Comparison of ENCODE assay signal across 12 cellular contexts in genomic region chr4:7964459-7964858, GRCh38. TPM values are rescaled to one million over a fixed set of nuclear protein-coding genes. Genes with fewer than 3 reads are reported as not detected.
DNase-seq lines count a peak whose midpoint lies in the region; ATAC-seq and TF ChIP-seq lines count a peak whose summit lies in the region.
"Had no signal": no experiment of that assay in that cellular context is flagged by ENCODE, and none has a peak within 500 bp of the region (broad histone marks: within the 10 kb centered on the region; RNA-seq: fewer than 3 reads in every experiment).

No MANE protein-coding gene starts in this region.

- no peaks in the 10 kb centered on the region for H3K36me3 Mint-ChIP-seq in CD4-positive, CD25-positive, alpha-beta regulatory T cell
- no peaks in the 10 kb centered on the region for H3K36me3 Mint-ChIP-seq in activated naive CD4-positive, alpha-beta T cell treated with anti-CD3 and anti-CD28 coated beads, Interleukin-2, amount 10 ng/mL, durations not matched to agents 7 days and 5 days

- DNase-seq in CD4-positive, CD25-positive, alpha-beta regulatory T cell: peak in 1 of 3 donors; percentile 48
- DNase-seq in activated naive CD4-positive, alpha-beta T cell treated with anti-CD3 and anti-CD28 coated beads, Interleukin-2, amount 10 ng/mL, durations not matched to agents 7 days and 5 days: peak; percentile 54
- DNase-seq in osteoblast (ENCODE audit: insufficient read length, low spot score, missing footprints): peak; percentile 79
- no peak for DNase-seq in tibial nerve (ENCODE audit: low spot score in 2 of 2)
- DNase-seq in HuH-7.5 (ENCODE audit: low spot score): no peak
- DNase-seq in NCI-H1694 treated with DMSO at 0.1 percent for 48 hours (lab: John Stamatoyannopoulos, UW): no peak
- DNase-seq: cerebellar nuclear complex, NCI-H1092 treated with DMSO at 0.1 percent for 48 hours, NCI-H82 had no signal

- peak; percentile 50 to 63 for ATAC-seq in CD4-positive, CD25-positive, alpha-beta regulatory T cell (ENCODE audit: low read depth in 2 of 2)
- ATAC-seq in GM19372 (IDR thresholded peaks at IDR 0.05; ENCODE audit: low read depth, unreplicated experiment) (peak; percentile 35), GM19452 (IDR thresholded peaks at IDR 0.05; ENCODE audit: unreplicated experiment) (no peak)

- H2AFZ ChIP-seq in osteoblast (ENCODE audit: low read length): no peak overlapping the region

- H3K27ac ChIP-seq in CD4-positive, CD25-positive, alpha-beta regulatory T cell (ENCODE audit: insufficient read depth, low read length, poor library complexity, severe bottlenecking): peak overlapping the region; percentile 41
- H3K27ac ChIP-seq in osteoblast (ENCODE audit: low read depth, low read length): no peak overlapping the region
- H3K27ac ChIP-seq in tibial nerve: peak overlapping the region in 1 of 4 donors; percentile 46
- H3K27ac ChIP-seq: right atrium auricular region had no signal

- H3K27me3 ChIP-seq in CD4-positive, CD25-positive, alpha-beta regulatory T cell (ENCODE audit: control insufficient read depth, insufficient read depth, low read length): no peaks in the 10 kb centered on the region
- H3K27me3 ChIP-seq in osteoblast (ENCODE audit: insufficient read depth, low read length): no peaks in the 10 kb centered on the region
- no peaks in the 10 kb centered on the region for H3K27me3 ChIP-seq in tibial nerve
- H3K27me3 ChIP-seq: right atrium auricular region had no signal

- H3K36me3 ChIP-seq in CD4-positive, CD25-positive, alpha-beta regulatory T cell (ENCODE audit: control insufficient read depth, insufficient read depth, low read length): no peaks in the 10 kb centered on the region
- H3K36me3 ChIP-seq in osteoblast (ENCODE audit: insufficient read depth, low read length) (no peaks in the 10 kb centered on the region), tibial nerve (no peaks in the 10 kb centered on the region)
- H3K36me3 ChIP-seq: right atrium auricular region had no signal

- H3K4me1 Mint-ChIP-seq in CD4-positive, CD25-positive, alpha-beta regulatory T cell: peaks cover 3 to 36% (median 8%) of the 10 kb centered on the region in 4 donors
- H3K4me1 Mint-ChIP-seq in activated naive CD4-positive, alpha-beta T cell treated with anti-CD3 and anti-CD28 coated beads, Interleukin-2, amount 10 ng/mL, durations not matched to agents 7 days and 5 days: peaks cover 73% of the 10 kb centered on the region

- no peak for TF ChIP-seq CTCF in osteoblast (IDR thresholded peaks at IDR 0.05; ENCODE audit: extremely low read depth, low read depth, low read length)
- TF ChIP-seq CTCF in tibial nerve (IDR thresholded peaks at IDR 0.05): no peak

- no peaks in the 10 kb centered on the region for H3K9me3 Mint-ChIP-seq in CD4-positive, CD25-positive, alpha-beta regulatory T cell
- H3K9me3 Mint-ChIP-seq in activated naive CD4-positive, alpha-beta T cell treated with anti-CD3 and anti-CD28 coated beads, Interleukin-2, amount 10 ng/mL, durations not matched to agents 7 days and 5 days: no peaks in the 10 kb centered on the region

- peaks cover 5% of the 10 kb centered on the region for H3K27me3 Mint-ChIP-seq in CD4-positive, CD25-positive, alpha-beta regulatory T cell
- peaks cover 16% of the 10 kb centered on the region for H3K27me3 Mint-ChIP-seq in activated naive CD4-positive, alpha-beta T cell treated with anti-CD3 and anti-CD28 coated beads, Interleukin-2, amount 10 ng/mL, durations not matched to agents 7 days and 5 days

- H3K79me2 ChIP-seq in osteoblast (ENCODE audit: insufficient read depth, low read length): no peaks in the 10 kb centered on the region

- no peaks in the 10 kb centered on the region for H4K20me1 ChIP-seq in osteoblast (ENCODE audit: insufficient read depth, low read length)

- H3K4me3 ChIP-seq in CD4-positive, CD25-positive, alpha-beta regulatory T cell (ENCODE audit: low read depth, low read length): no peak overlapping the region
- H3K4me3 ChIP-seq in osteoblast (ENCODE audit: insufficient read depth, low read length) (no peak overlapping the region), tibial nerve (no peak overlapping the region)
- H3K4me3 ChIP-seq: right atrium auricular region had no signal

- TF ChIP-seq EP300 in tibial nerve (IDR thresholded peaks at IDR 0.05): no peak

- peaks cover 9% of the 10 kb centered on the region for H3K4me1 ChIP-seq in CD4-positive, CD25-positive, alpha-beta regulatory T cell (ENCODE audit: control insufficient read depth, insufficient read depth, low read length, poor library complexity, severe bottlenecking)
- H3K4me1 ChIP-seq in osteoblast (ENCODE audit: insufficient read depth, low read length): peaks cover 30% of the 10 kb centered on the region
- H3K4me1 ChIP-seq in tibial nerve: peaks cover 0 to 47% (median 13%) of the 10 kb centered on the region in 4 donors

- H3K27ac Mint-ChIP-seq in CD4-positive, CD25-positive, alpha-beta regulatory T cell: peak overlapping the region in 2 of 3 donors; percentile 17 to 67
- peak overlapping the region; percentile 69 for H3K27ac Mint-ChIP-seq in activated naive CD4-positive, alpha-beta T cell treated with anti-CD3 and anti-CD28 coated beads, Interleukin-2, amount 10 ng/mL, durations not matched to agents 7 days and 5 days

- H3K4me2 ChIP-seq in osteoblast (ENCODE audit: insufficient read depth, low read length): no peak overlapping the region

- CTCF ChIA-PET in activated naive CD4-positive, alpha-beta T cell treated with anti-CD3 and anti-CD28 coated beads, Interleukin-2, amount 10 ng/mL, durations not matched to agents 7 days and 5 days (lab: Charles Lee): interaction anchor here (0.8 to 3.4 kb wide), 7 partner anchors 9 to 161 kb away, joined by 3 to 20 read pairs (median 4); partner anchors contain the start of gene AFAP1

- TF ChIP-seq POLR2A in tibial nerve (IDR thresholded peaks at IDR 0.05): no peak

- WGBS in tibial nerve, 2 donors: 75 to 83% methylated on average over 5 of the region's 5 CpGs

- no peak overlapping the region for H3K4me3 Mint-ChIP-seq in CD4-positive, CD25-positive, alpha-beta regulatory T cell
- no peak overlapping the region for H3K4me3 Mint-ChIP-seq in activated naive CD4-positive, alpha-beta T cell treated with anti-CD3 and anti-CD28 coated beads, Interleukin-2, amount 10 ng/mL, durations not matched to agents 7 days and 5 days

- no peaks in the 10 kb centered on the region for H3K9me3 ChIP-seq in CD4-positive, CD25-positive, alpha-beta regulatory T cell (ENCODE audit: control insufficient read depth in 2 of 2, low read length in 2 of 2)
- H3K9me3 ChIP-seq in osteoblast (ENCODE audit: low read depth, low read length) (no peaks in the 10 kb centered on the region), tibial nerve (no peaks in the 10 kb centered on the region)
- H3K9me3 ChIP-seq: right atrium auricular region had no signal

RNA-seq across cellular contexts. Expression of gene AFAP1, which starts 24.8 kb away (rescaled TPM):
- total RNA-seq in CD4-positive, CD25-positive, alpha-beta regulatory T cell: 5.0 TPM
- 1 to 10 TPM; 1.8 to 4.1 (median 2.1) TPM for polyA plus RNA-seq in CD4-positive, CD25-positive, alpha-beta regulatory T cell
- 101 and 106 TPM in 2 replicates for total RNA-seq in osteoblast
- 10 to 100 TPM; 23.2 to 34.9 (median 32.1) TPM for total RNA-seq in tibial nerve

Comparison
In these comparisons a context has a peak if more than half of its experiments do, and no peak if none do; other contexts are left out.
1. DNase-seq: peak in activated naive CD4-positive, alpha-beta T cell treated with anti-CD3 and anti-CD28 coated beads, Interleukin-2, amount 10 ng/mL, durations not matched to agents 7 days and 5 days (single experiment) and osteoblast (single experiment); none in tibial nerve (0 of 2), HuH-7.5 (single experiment) and NCI-H1694 treated with DMSO at 0.1 percent for 48 hours (single experiment).